In genomic region chrX:87528487-87528886, GRCh38 we compare ENCODE assay signal across 29 cellular contexts. TPM values are rescaled to one million over a fixed set of nuclear protein-coding genes. Genes with fewer than 3 reads are reported as not detected.
"Had no signal": no experiment of that assay in that cellular context is flagged by ENCODE, and none has a peak within 500 bp of the region (broad histone marks: within the 10 kb centered on the region; RNA-seq: fewer than 3 reads in every experiment).

No MANE protein-coding gene starts in this region.

- H3K4me3 ChIP-seq: colonic mucosa, esophagus muscularis mucosa, gastrocnemius medialis, heart left ventricle had no signal

- H3K4me1 ChIP-seq: colonic mucosa, esophagus muscularis mucosa, foreskin keratinocyte, gastrocnemius medialis, heart left ventricle had no signal

- ATAC-seq: activated CD4-positive, alpha-beta T cell treated with anti-CD3 and anti-CD28 coated beads for 36 hours; activated T-cell treated with anti-CD3 and anti-CD28 coated beads, Interleukin-2, amount 50 U/mL, for 72 hours; foreskin keratinocyte; gastrocnemius medialis; heart left ventricle had no signal

- DNase-seq: activated CD4-positive, alpha-beta memory T cell treated with anti-CD3 and anti-CD28 coated beads, Interleukin-2, amount 10 ng/mL, durations not matched to agents 7 days and 5 days; activated CD4-positive, alpha-beta T cell treated with anti-CD3 and anti-CD28 coated beads for 36 hours; activated CD4-positive, alpha-beta T cell treated with anti-CD3 and anti-CD28 coated beads, Interleukin-2, amount 10 ng/mL, durations not matched to agents 7 days and 5 days; activated CD4-positive, alpha-beta T cell treated with anti-CD3 and anti-CD28 coated beads, Interleukin-2, amount 50 U/mL, for 4 hours; activated CD4-positive, CD25-positive, alpha-beta regulatory T cell; activated CD4-positive, CD25-positive, alpha-beta regulatory T cell treated with anti-CD3 and anti-CD28 coated beads, Interleukin-2, amount 50 U/mL, for 72 hours; activated CD8-positive, alpha-beta memory T cell treated with anti-CD3 and anti-CD28 coated beads, Interleukin-2, amount 50 U/mL, for 48 hours; activated gamma-delta T cell; activated naive CD4-positive, alpha-beta T cell treated with anti-CD3 and anti-CD28 coated beads, Interleukin-2, amount 50 U/mL, for 16 hours; activated naive CD4-positive, alpha-beta T cell treated with Interleukin-2 at 50 U/mL for 16 hours; activated T-cell treated with anti-CD3 and anti-CD28 coated beads for 4 hours; activated T-cell treated with anti-CD3 and anti-CD28 coated beads, Interleukin-2, amount 50 U/mL, for 24 hours; activated T-cell treated with anti-CD3 and anti-CD28 coated beads, Interleukin-2, amount 50 U/mL, for 72 hours; amniotic stem cell; anterior cingulate cortex; brain microvascular endothelial cell; caudate nucleus; colonic mucosa; effector CD8-positive, alpha-beta T cell; endodermal cell; erythroblast; foreskin keratinocyte; gastrocnemius medialis; glutamatergic neuron; heart left ventricle; T-helper 2 cell had no signal

- H3K36me3 ChIP-seq: brain microvascular endothelial cell, colonic mucosa, esophagus muscularis mucosa, gastrocnemius medialis, heart left ventricle had no signal

- H3K27ac ChIP-seq: brain microvascular endothelial cell, colonic mucosa, esophagus muscularis mucosa, foreskin keratinocyte, gastrocnemius medialis, heart left ventricle had no signal

- FAIRE-seq: astrocyte had no signal

- H3K9me3 ChIP-seq: colonic mucosa, esophagus muscularis mucosa, gastrocnemius medialis, heart left ventricle had no signal

- H3K27me3 ChIP-seq: brain microvascular endothelial cell, colonic mucosa, esophagus muscularis mucosa, foreskin keratinocyte, gastrocnemius medialis, heart left ventricle had no signal

RNA-seq across cellular contexts. Expression of gene KLHL4, which starts 10.9 kb away (rescaled TPM):
- total RNA-seq: activated CD4-positive, alpha-beta T cell treated with anti-CD3 and anti-CD28 coated beads for 36 hours; activated CD4-positive, alpha-beta T cell treated with anti-CD3 and anti-CD28 coated beads, Interleukin-2, amount 10 ng/mL, durations not matched to agents 7 days and 5 days; foreskin keratinocyte; T-helper 1 cell treated with Interleukin-12 subunit alpha and Interleukin-12 subunit beta and Interleukin-4 antibody, amounts not matched to agents 30 ng/mL and 1 ng/mL, for 36 hours had no signal
- polyA plus RNA-seq: foreskin keratinocyte had no signal
